In the genomic region with DNA sequence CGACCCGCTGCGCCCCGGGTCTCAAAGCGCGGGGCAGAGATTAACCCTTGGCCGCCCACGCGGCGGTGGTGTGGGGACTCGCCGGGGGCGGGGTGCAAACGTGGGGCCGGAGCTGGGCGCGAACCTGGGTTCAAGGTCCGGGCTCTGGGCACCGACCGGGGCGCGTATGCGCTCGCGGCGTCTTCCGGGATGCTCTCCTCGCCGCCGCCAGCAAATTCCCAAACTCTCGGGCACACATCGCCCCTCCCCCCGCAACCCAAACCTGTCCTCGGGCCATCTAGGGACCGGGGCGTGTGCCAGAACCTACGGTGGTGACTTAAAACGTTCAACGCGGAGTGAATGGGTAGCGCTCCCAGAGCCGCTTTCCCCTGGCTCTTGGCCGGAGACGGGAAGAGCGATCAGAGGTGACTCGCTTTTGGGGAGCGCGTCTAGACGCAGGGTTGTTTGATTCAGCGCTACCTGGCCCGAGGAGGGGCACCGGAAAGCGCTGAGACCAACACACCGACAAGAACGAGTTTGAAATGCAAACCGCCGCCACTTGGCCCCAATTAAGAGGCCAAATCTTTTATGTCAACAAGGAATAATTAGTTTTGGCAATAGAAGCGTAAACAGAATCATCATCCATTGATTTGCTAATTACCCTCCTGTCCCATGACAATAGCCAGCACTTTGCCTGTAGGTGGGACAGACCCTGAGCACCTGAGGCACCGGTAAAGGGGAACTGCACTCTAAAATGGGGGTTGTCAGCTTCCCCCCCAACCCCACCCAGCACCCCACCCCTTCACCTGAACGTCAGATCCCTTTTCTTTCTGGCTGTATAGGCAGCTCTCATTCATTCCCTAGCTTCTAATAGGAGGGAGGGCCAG, we compare ENCODE assay signal across 8 cellular contexts. TPM values are rescaled to one million over a fixed set of nuclear protein-coding genes. Genes with fewer than 3 reads are reported as not detected.
DNase-seq lines count a peak whose midpoint lies in the region; ATAC-seq, FAIRE-seq and TF ChIP-seq lines count a peak whose summit lies in the region.

No MANE protein-coding gene starts in this region.

- dilution Hi-C loops in mammary epithelial cell (cut with HindIII; ENCODE audit: low sequenced_read_pairs), result no loop called here

- TF ChIP-seq CTCF in mammary epithelial cell (conservative IDR thresholded peaks at IDR 0.05 in 1 of 2, IDR thresholded peaks at IDR 0.05 in 1 of 2; ENCODE audit: extremely low read depth in 1 of 2, insufficient read depth in 1 of 2, low read depth in 1 of 2, low read length in 2 of 2) (no peak), HepG2 (CRISPR knock-in tag; IDR thresholded peaks at IDR 0.05) (peak; percentile 22; the same call in 1 of the 2 replicates), thoracic aorta (IDR thresholded peaks at IDR 0.05) (no peak)

- BruUV-seq in mammary epithelial cell (replicated peaks; lab: Mats Ljungman, UMichigan) (no TSS peak), HepG2 (replicated peaks; lab: Mats Ljungman, UMichigan) (TSS peak; percentile 98)

- 5% methylated on average over 21 of the region's 60 CpGs for WGBS in mammary epithelial cell (ENCODE audit: low coverage, missing lambda C conversion rate)
- 1% methylated on average over 35 of the region's 60 CpGs for WGBS in HepG2 (ENCODE audit: low lambda C conversion rate)

- H3K4me2 ChIP-seq in mammary epithelial cell (ENCODE audit: insufficient read depth, low read depth, low read length) (peak overlapping the region; percentile 87), HepG2 (ENCODE audit: low read depth, low read length) (peak overlapping the region; percentile 98)

- peak; percentile 60 to 70 for TF ChIP-seq POLR2A in HepG2 (IDR thresholded peaks at IDR 0.05; ENCODE audit: insufficient read depth in 1 of 2, low read depth in 2 of 2, low read length in 2 of 2)

- FAIRE-seq in HepG2 (lab: Jason Lieb, UNC), result no peak

- H3K27ac ChIP-seq in mammary epithelial cell (ENCODE audit: insufficient read depth, low read depth, low read length) (no peak overlapping the region), HepG2 (ENCODE audit: extremely low read length, insufficient read depth, low read length) (peak overlapping the region; percentile 71), thoracic aorta (no peak overlapping the region)

- H3K79me2 ChIP-seq in mammary epithelial cell (ENCODE audit: insufficient read depth, low read length) (no peaks in the 10 kb centered on the region), HepG2 (ENCODE audit: insufficient read depth, low read length) (no peaks in the 10 kb centered on the region)

- CTCF ChIA-PET in mammary epithelial cell (lab: Charles Lee; ENCODE audit: low non-redundant PET) (interaction anchor here (0.6 kb wide), 1 partner anchor 73 kb away, joined by 3 read pairs; no protein-coding TSS in a partner anchor), HepG2 (lab: Yijun Ruan, JAX; ENCODE audit: low intra/inter-chr PET ratio, low total read pairs) (no interaction called here)

- ATAC-seq in HepG2 (peak; percentile 33), thoracic aorta (ENCODE audit: insufficient number of reproducible peaks, low FRiP score, low read depth) (no peak), HG02840 (IDR thresholded peaks at IDR 0.05; ENCODE audit: low FRiP score, unreplicated experiment) (no peak)

- DNase-seq in activated T-cell treated with anti-CD3 and anti-CD28 coated beads, Interleukin-2, amount 50 U/mL, for 1 hour, result peak; percentile 27
- DNase-seq in activated T-cell treated with anti-CD3 and anti-CD28 coated beads for 4 hours (no peak), NCI-H748 treated with DMSO at 0.1 percent for 48 hours (lab: John Stamatoyannopoulos, UW) (peak; percentile 56), mammary epithelial cell (peak; percentile 48), HepG2 (ENCODE audit: low spot score) (peak; percentile 57), thoracic aorta (ENCODE audit: low spot score) (no peak)
- DNase-seq in stimulated activated CD4-positive, alpha-beta T cell treated with anti-CD3 and anti-CD28 coated beads, Interleukin-2, amount 100 ng/mL, for 48 hours, result no peak

- peak overlapping the region; percentile 81 for H2AFZ ChIP-seq in mammary epithelial cell (ENCODE audit: low read depth, low read length)
- no peak overlapping the region for H2AFZ ChIP-seq in HepG2 (ENCODE audit: low read length)

- in situ Hi-C loops in mammary epithelial cell (cut with MboI; ENCODE audit: low sequenced_read_pairs in 2 of 2) (no loop called here), HepG2 (cut with HindIII; ENCODE audit: extremely low pct_ligation_motif_present, low pct_unique_long_range_greater_than_20kb) (no loop called here)

- H3K4me3 ChIP-seq in mammary epithelial cell (replicated peaks in 1 of 3; ENCODE audit: insufficient read depth in 1 of 3, low read depth in 2 of 3, low read length in 3 of 3), result peak overlapping the region; percentile 55 to 61 (median 60)
- peak overlapping the region; percentile 67 to 82 (median 69) for H3K4me3 ChIP-seq in HepG2 (replicated peaks in 1 of 3; ENCODE audit: insufficient read depth in 1 of 3, low read depth in 2 of 3, low read length in 3 of 3)
- peak overlapping the region; percentile 79 for H3K4me3 ChIP-seq in thoracic aorta

- H3K4me1 ChIP-seq in mammary epithelial cell (ENCODE audit: insufficient read depth, low read length) (peaks cover 9% of the 10 kb centered on the region), HepG2 (ENCODE audit: insufficient read depth, low read length) (peaks cover 54% of the 10 kb centered on the region), thoracic aorta (ENCODE audit: control insufficient read depth in 1 of 2, low read depth in 2 of 2) (peaks cover 5 to 17% of the 10 kb centered on the region in 2 donors)

- no peaks in the 10 kb centered on the region for H3K27me3 ChIP-seq in mammary epithelial cell (ENCODE audit: insufficient read depth, low read length)
- no peaks in the 10 kb centered on the region for H3K27me3 ChIP-seq in HepG2 (ENCODE audit: control insufficient read depth in 1 of 2, insufficient read depth in 2 of 2, low read length in 2 of 2)
- H3K27me3 ChIP-seq in thoracic aorta (replicated peaks; ENCODE audit: insufficient read depth), result no peaks in the 10 kb centered on the region

- H4K20me1 ChIP-seq in mammary epithelial cell (ENCODE audit: insufficient read depth, low read length) (no peaks in the 10 kb centered on the region), HepG2 (ENCODE audit: insufficient read depth, low read length) (no peaks in the 10 kb centered on the region)

- H3K9me3 ChIP-seq in mammary epithelial cell (replicated peaks; ENCODE audit: insufficient read depth, low read length), result no peaks in the 10 kb centered on the region
- no peaks in the 10 kb centered on the region for H3K9me3 ChIP-seq in HepG2 (ENCODE audit: low read length)
- H3K9me3 ChIP-seq in thoracic aorta, result no peaks in the 10 kb centered on the region

- no peak overlapping the region for H3K9ac ChIP-seq in mammary epithelial cell (ENCODE audit: insufficient read depth, low read length)
- H3K9ac ChIP-seq in HepG2 (ENCODE audit: insufficient read depth, low read depth, low read length), result peak overlapping the region; percentile 76

- TF ChIP-seq EP300 in HepG2 (IDR thresholded peaks at IDR 0.05; ENCODE audit: low read depth in 2 of 2, low read length in 2 of 2) (peak; percentile 29 to 54; a peak in 2 of 4 replicates), HepG2 (CRISPR knock-in tag; IDR thresholded peaks at IDR 0.05; ENCODE audit: borderline replicate concordance) (peak; percentile 18; the same call in 1 of the 2 replicates)

- POLR2A ChIA-PET in HepG2 (lab: Yijun Ruan, JAX), result interaction anchor here (1.0 kb wide), 1 partner anchor 8 kb away, joined by 3 read pairs; no protein-coding TSS in a partner anchor

- intact Hi-C loops in mammary epithelial cell (cut with micrococcal nuclease) (no loop called here), HepG2 (cut with micrococcal nuclease; ENCODE audit: unreplicated experiment) (no loop called here)

- peak; percentile 67 for TF ChIP-seq RAD21 in HepG2 (CRISPR knock-in tag; IDR thresholded peaks at IDR 0.05)

- H3K36me3 ChIP-seq in mammary epithelial cell (ENCODE audit: insufficient read depth, low read length) (no peaks in the 10 kb centered on the region), HepG2 (replicated peaks in 1 of 2; ENCODE audit: control insufficient read depth in 1 of 2, insufficient read depth in 2 of 2, low read length in 2 of 2) (no peaks in the 10 kb centered on the region), thoracic aorta (no peaks in the 10 kb centered on the region)

RNA-seq across cellular contexts. Expression of a gene that starts 46.2 kb away (rescaled TPM):
- total RNA-seq in mammary epithelial cell, result 1 to 10 TPM; 2.1 to 2.2 TPM
- 1.5 TPM for polyA plus RNA-seq in mammary epithelial cell
- polyA minus RNA-seq in mammary epithelial cell, result 0.57 TPM
- total RNA-seq in HepG2 (2016; rRNA removed; fragmentation: Illumina TruSeq; extraction: Trizol), result 6.4 and 8.5 TPM in 2 replicates
- total RNA-seq in HepG2 (2016; cell fraction: cytosol; rRNA removed; fragmentation: Illumina TruSeq; extraction: Trizol; ENCODE audit: low read depth), result 0.71 and 1.2 TPM in 2 replicates
- 5.9 and 8.3 TPM in 2 replicates for total RNA-seq in HepG2 (2016; cell fraction: insoluble cytoplasmic fraction; rRNA removed; fragmentation: Illumina TruSeq; extraction: Trizol)
- 4.3 and 4.8 TPM in 2 replicates for total RNA-seq in HepG2 (2016; cell fraction: membrane; rRNA removed; fragmentation: Illumina TruSeq; extraction: Trizol)
- 8.4 and 9.8 TPM in 2 replicates for total RNA-seq in HepG2 (2016; cell fraction: nucleus; rRNA removed; fragmentation: Illumina TruSeq; extraction: Trizol)
- 10.3 and 12.5 TPM in 2 replicates for polyA plus RNA-seq in HepG2 (2011; rRNA removed)
- 5.1 and 6.8 TPM in 2 replicates for polyA plus RNA-seq in HepG2 (2011; cell fraction: cytosol; rRNA removed)
- polyA plus RNA-seq in HepG2 (2011; cell fraction: nucleus; rRNA removed), result 27.1 and 28.5 TPM in 2 replicates
- 6.9 and 7.4 TPM in 2 replicates for polyA plus RNA-seq in HepG2 (2012)
- polyA plus RNA-seq in HepG2 (2016; cell fraction: cytosol; fragmentation: Illumina TruSeq; extraction: Trizol; ENCODE audit: low read depth), result 0.82 and 0.98 TPM in 2 replicates
- polyA plus RNA-seq in HepG2 (2016; cell fraction: insoluble cytoplasmic fraction; fragmentation: Illumina TruSeq; extraction: Trizol; ENCODE audit: low read depth), result 6.2 TPM in 2 replicates
- polyA plus RNA-seq in HepG2 (2016; cell fraction: membrane; fragmentation: Illumina TruSeq; extraction: Trizol; ENCODE audit: low read depth), result 2.9 and 3.1 TPM in 2 replicates
- 27.6 and 28.5 TPM in 2 replicates for polyA plus RNA-seq in HepG2 (2016; cell fraction: nucleus; fragmentation: Illumina TruSeq; extraction: Trizol; ENCODE audit: insufficient read depth, low read depth)
- 4.4 and 6.5 TPM in 2 replicates for polyA minus RNA-seq in HepG2 (2011; rRNA and poly(A)+ RNA removed; ENCODE audit: low replicate concordance)
- 2.9 and 3.2 TPM in 2 replicates for polyA minus RNA-seq in HepG2 (2011; cell fraction: cytosol; rRNA and poly(A)+ RNA removed)
- polyA minus RNA-seq in HepG2 (2011; cell fraction: nucleus; rRNA and poly(A)+ RNA removed), result 5.0 and 6.2 TPM in 2 replicates
- under 1 TPM; 0.27 to 0.35 TPM for total RNA-seq in thoracic aorta

Comparison
In these comparisons a context has a peak if more than half of its experiments do, and no peak if none do; other contexts are left out.
1. DNase-seq: peak in activated T-cell treated with anti-CD3 and anti-CD28 coated beads, Interleukin-2, amount 50 U/mL, for 1 hour (single experiment), NCI-H748 treated with DMSO at 0.1 percent for 48 hours (single experiment), mammary epithelial cell (single experiment) and HepG2 (single experiment); none in activated T-cell treated with anti-CD3 and anti-CD28 coated beads for 4 hours (single experiment), thoracic aorta (single experiment) and stimulated activated CD4-positive, alpha-beta T cell treated with anti-CD3 and anti-CD28 coated beads, Interleukin-2, amount 100 ng/mL, for 48 hours (0 of 2).
2. Peak in every context shown above with its lines, with median percentiles within 50 percentile points of each other: H3K4me3 ChIP-seq.